Comparison of ENCODE assay signal across 8 cellular contexts in the genomic region with DNA sequence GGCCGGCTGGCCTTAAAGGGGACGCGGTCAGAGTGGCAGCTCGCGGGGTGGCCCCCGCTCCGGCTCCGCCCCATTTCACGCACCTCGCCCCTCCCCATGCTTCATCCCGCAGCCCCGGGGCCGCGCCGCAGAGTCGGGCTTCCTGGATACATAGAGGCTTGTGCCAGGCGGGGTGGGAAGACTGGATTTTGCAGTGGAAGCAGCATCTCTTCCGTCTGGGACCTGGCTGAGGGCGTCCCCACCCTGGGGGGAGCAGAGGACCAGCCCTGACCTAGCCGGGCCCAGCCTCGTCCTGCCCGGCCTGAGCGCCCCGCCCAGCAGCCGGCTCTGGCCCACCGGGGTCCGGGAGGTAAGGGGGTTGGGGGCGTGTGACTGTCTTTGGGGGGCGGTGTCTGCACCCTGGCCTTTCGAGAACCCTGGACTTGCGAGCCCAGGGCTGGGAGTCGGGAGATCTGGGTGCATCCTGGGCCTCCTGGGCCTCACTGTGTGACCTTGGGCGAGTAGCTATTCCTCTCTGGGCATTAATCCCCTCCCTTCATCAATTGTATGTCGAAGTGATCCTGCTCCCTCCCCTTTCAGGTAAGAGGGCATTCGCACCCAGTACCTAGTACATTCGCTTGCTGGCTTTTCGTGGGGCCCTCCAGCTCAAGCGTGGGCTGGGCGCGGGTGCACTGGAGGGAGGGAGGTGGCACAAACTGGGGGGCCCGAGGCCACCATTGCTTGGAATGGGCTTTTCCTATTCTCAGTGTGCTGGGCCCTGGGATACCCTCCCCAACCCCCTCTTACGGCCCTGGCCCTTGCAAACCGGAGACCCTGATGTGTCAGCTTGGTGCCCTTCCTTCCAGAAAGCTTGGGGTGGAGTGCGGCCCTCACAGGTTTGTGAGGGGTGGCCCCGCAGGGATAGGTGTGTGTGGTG. TPM values are rescaled to one million over a fixed set of nuclear protein-coding genes. Genes with fewer than 3 reads are reported as not detected.
DNase-seq lines count a peak whose midpoint lies in the region; ATAC-seq and TF ChIP-seq lines count a peak whose summit lies in the region.

A gene with protein sequence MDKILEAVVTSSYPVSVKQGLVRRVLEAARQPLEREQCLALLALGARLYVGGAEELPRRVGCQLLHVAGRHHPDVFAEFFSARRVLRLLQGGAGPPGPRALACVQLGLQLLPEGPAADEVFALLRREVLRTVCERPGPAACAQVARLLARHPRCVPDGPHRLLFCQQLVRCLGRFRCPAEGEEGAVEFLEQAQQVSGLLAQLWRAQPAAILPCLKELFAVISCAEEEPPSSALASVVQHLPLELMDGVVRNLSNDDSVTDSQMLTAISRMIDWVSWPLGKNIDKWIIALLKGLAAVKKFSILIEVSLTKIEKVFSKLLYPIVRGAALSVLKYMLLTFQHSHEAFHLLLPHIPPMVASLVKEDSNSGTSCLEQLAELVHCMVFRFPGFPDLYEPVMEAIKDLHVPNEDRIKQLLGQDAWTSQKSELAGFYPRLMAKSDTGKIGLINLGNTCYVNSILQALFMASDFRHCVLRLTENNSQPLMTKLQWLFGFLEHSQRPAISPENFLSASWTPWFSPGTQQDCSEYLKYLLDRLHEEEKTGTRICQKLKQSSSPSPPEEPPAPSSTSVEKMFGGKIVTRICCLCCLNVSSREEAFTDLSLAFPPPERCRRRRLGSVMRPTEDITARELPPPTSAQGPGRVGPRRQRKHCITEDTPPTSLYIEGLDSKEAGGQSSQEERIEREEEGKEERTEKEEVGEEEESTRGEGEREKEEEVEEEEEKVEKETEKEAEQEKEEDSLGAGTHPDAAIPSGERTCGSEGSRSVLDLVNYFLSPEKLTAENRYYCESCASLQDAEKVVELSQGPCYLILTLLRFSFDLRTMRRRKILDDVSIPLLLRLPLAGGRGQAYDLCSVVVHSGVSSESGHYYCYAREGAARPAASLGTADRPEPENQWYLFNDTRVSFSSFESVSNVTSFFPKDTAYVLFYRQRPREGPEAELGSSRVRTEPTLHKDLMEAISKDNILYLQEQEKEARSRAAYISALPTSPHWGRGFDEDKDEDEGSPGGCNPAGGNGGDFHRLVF (plus strand): TSS at position 111 of the 916 bp plus-strand sequence. CDS start 7,327 bp downstream, outside the sequence.

- DNase-seq in RKO (ENCODE audit: low spot score) (peak; percentile 23), esophagus squamous epithelium (lab: John Stamatoyannopoulos, UW) (no peak), osteocyte (ENCODE audit: extremely low spot score, unreplicated experiment) (no peak), SIG-M5 (lab: John Stamatoyannopoulos, UW) (no peak), medulla oblongata (ENCODE audit: extremely low spot score) (no peak)

- ATAC-seq in GM21786 (IDR thresholded peaks at IDR 0.05; ENCODE audit: unreplicated experiment), result peak; percentile 8
- ATAC-seq in GM18867 (IDR thresholded peaks at IDR 0.05; ENCODE audit: unreplicated experiment), result no peak
- no peak for ATAC-seq in GM19328 (IDR thresholded peaks at IDR 0.05; ENCODE audit: unreplicated experiment)

- peak within 1 kb of the TSS; percentile 99 for H3K4me3 Mint-ChIP-seq in osteocyte (ENCODE audit: unreplicated experiment)

- no peaks in the 10 kb centered on the region for H3K36me3 ChIP-seq in esophagus squamous epithelium

- H3K4me1 Mint-ChIP-seq in osteocyte (ENCODE audit: unreplicated experiment), result peaks cover 48% of the 10 kb centered on the region

- H3K4me1 ChIP-seq in esophagus squamous epithelium, result peaks cover 24 to 61% (median 32%) of the 10 kb centered on the region in 3 donors

- no peaks in the 10 kb centered on the region for H3K36me3 Mint-ChIP-seq in osteocyte (ENCODE audit: unreplicated experiment)

- peak within 1 kb of the TSS; percentile 86 for H3K27ac Mint-ChIP-seq in osteocyte (ENCODE audit: unreplicated experiment)

- H3K27me3 Mint-ChIP-seq in osteocyte (ENCODE audit: unreplicated experiment), result no peaks in the 10 kb centered on the region

- H3K27me3 ChIP-seq in esophagus squamous epithelium, result no peaks in the 10 kb centered on the region

- no peak for TF ChIP-seq POLR2A in esophagus squamous epithelium (IDR thresholded peaks at IDR 0.05)

- 46 to 55% methylated on average over 3 to 9 of the region's 45 CpGs for WGBS in esophagus squamous epithelium, 2 donors

- peak in 1 of 6 experiments; percentile 1 for TF ChIP-seq CTCF in esophagus squamous epithelium (IDR thresholded peaks at IDR 0.05)
- TF ChIP-seq CTCF in osteocyte (IDR thresholded peaks at IDR 0.05), result no peak

- H3K27ac ChIP-seq in esophagus squamous epithelium, result peak within 1 kb of the TSS; percentile 89 to 98 (median 92)

- intact Hi-C loops in esophagus squamous epithelium (cut with DNase I), result no loop called here

- H3K9me3 Mint-ChIP-seq in osteocyte (ENCODE audit: unreplicated experiment), result no peaks in the 10 kb centered on the region

- no peaks in the 10 kb centered on the region for H3K9me3 ChIP-seq in esophagus squamous epithelium

- H3K4me3 ChIP-seq in esophagus squamous epithelium, result peak within 1 kb of the TSS; percentile 66 to 100 (median 78)

RNA-seq across cellular contexts. Expression of the gene that starts here (rescaled TPM):
- total RNA-seq in esophagus squamous epithelium (1 to 10 TPM; 4.5 to 7.0 (median 6.1) TPM), osteocyte (10.9 and 11.1 TPM in 2 replicates)
